In genomic region chr1:31760901-31761470, GRCh38 we compare ENCODE assay signal across 1 cellular context.
TF ChIP-seq lines count a peak whose summit lies in the region.

No MANE protein-coding gene starts in this region.

TF ChIP-seq in K562, 482 proteins besides CTCF, POLR2A, EP300 and RAD21 (continued from another document):
- TF ChIP-seq TFE3 (CRISPR knock-in tag; IDR thresholded peaks at IDR 0.05) (no peak), MBD1 (CRISPR knock-in tag; IDR thresholded peaks at IDR 0.05) (no peak), NCOA1 (IDR thresholded peaks at IDR 0.05; ENCODE audit: low read depth) (no peak), EGR1 (conservative IDR thresholded peaks at IDR 0.05) (peak; percentile 93), ELF2 (CRISPR knock-in tag; IDR thresholded peaks at IDR 0.05) (no peak), IRF2 (CRISPR knock-in tag; IDR thresholded peaks at IDR 0.05) (no peak), CHAMP1 (IDR thresholded peaks at IDR 0.05) (no peak), KLF13 (tag; IDR thresholded peaks at IDR 0.05; ENCODE audit: borderline replicate concordance, low read depth) (no peak), POLR3A (IDR thresholded peaks at IDR 0.05; ENCODE audit: borderline replicate concordance, extremely low read depth, insufficient read depth, insufficient read length) (no peak), PRMT5 (CRISPR knock-in tag; IDR thresholded peaks at IDR 0.05) (no peak), SMAD3 (CRISPR knock-in tag; conservative IDR thresholded peaks at IDR 0.05) (no peak), KDM1A (IDR thresholded peaks at IDR 0.05) (peak in 1 of 2 experiments; percentile 45; a peak in 1 of 4 replicates), MTA2 (IDR thresholded peaks at IDR 0.05; ENCODE audit: low read depth) (no peak), HMGN3 (IDR thresholded peaks at IDR 0.05; ENCODE audit: borderline replicate concordance, extremely low read depth, insufficient read length, low read depth, low read length) (peak; percentile 32), ESRRB (CRISPR knock-in tag; IDR thresholded peaks at IDR 0.05; ENCODE audit: borderline replicate concordance) (no peak), RBM34 (IDR thresholded peaks at IDR 0.05; ENCODE audit: borderline replicate concordance, insufficient read depth, low read length) (no peak), EP400 (IDR thresholded peaks at IDR 0.05) (no peak), HDAC8 (tag; IDR thresholded peaks at IDR 0.05) (no peak), STAT5B (CRISPR knock-in tag; IDR thresholded peaks at IDR 0.05) (no peak), PHB2 (IDR thresholded peaks at IDR 0.05; ENCODE audit: low read depth) (no peak), ZNF561 (CRISPR knock-in tag; conservative IDR thresholded peaks at IDR 0.05) (no peak), ZNF140 (CRISPR knock-in tag; IDR thresholded peaks at IDR 0.05) (no peak), SIN3A (IDR thresholded peaks at IDR 0.05; ENCODE audit: borderline replicate concordance in 2 of 2, control insufficient read depth in 1 of 2, low read depth in 2 of 2, low read length in 2 of 2) (peak in 1 of 2 experiments; percentile 37; a peak in 1 of 4 replicates), ZNF444 (CRISPR knock-in tag; IDR thresholded peaks at IDR 0.05) (peak; percentile 75), SMARCC2 (IDR thresholded peaks at IDR 0.05; ENCODE audit: low read depth) (no peak), ZNF717 (CRISPR knock-in tag; IDR thresholded peaks at IDR 0.05) (no peak), ZNF143 (CRISPR knock-in tag; IDR thresholded peaks at IDR 0.05) (0 out of 2 replicates have a peak, but pooled peaks have one; percentile 11), BRF1 (IDR thresholded peaks at IDR 0.05; ENCODE audit: borderline replicate concordance, extremely low read depth, insufficient read length) (no peak), PML (IDR thresholded peaks at IDR 0.05; ENCODE audit: low read length) (no peak), JUN (IDR thresholded peaks at IDR 0.05; ENCODE audit: borderline replicate concordance, low read depth, low read length) (peak; percentile 70; the same call in 1 of the 2 replicates), JUN (CRISPR knock-in tag; IDR thresholded peaks at IDR 0.05; ENCODE audit: borderline replicate concordance) (0 out of 2 replicates have a peak, but pooled peaks have one; percentile 65), HNRNPH1 (optimal IDR thresholded peaks at IDR 0.05; ENCODE audit: low read depth, low read length) (no peak), SMARCA5 (IDR thresholded peaks at IDR 0.05) (no peak), ASH1L (IDR thresholded peaks at IDR 0.05; ENCODE audit: borderline replicate concordance, low read depth, partially characterized antibody) (no peak), FOSL1 (tag; conservative IDR thresholded peaks at IDR 0.05) (peak; percentile 94), VEZF1 (CRISPR knock-in tag; IDR thresholded peaks at IDR 0.05) (peak; percentile 87), FOXJ2 (tag; IDR thresholded peaks at IDR 0.05) (no peak), GABPB1 (CRISPR knock-in tag; IDR thresholded peaks at IDR 0.05) (peak; percentile 28; the same call in 1 of the 2 replicates), NR1H2 (CRISPR knock-in tag; IDR thresholded peaks at IDR 0.05) (no peak), EHMT2 (IDR thresholded peaks at IDR 0.05) (no peak), HIVEP1 (CRISPR knock-in tag; IDR thresholded peaks at IDR 0.05) (no peak), RNF2 (IDR thresholded peaks at IDR 0.05) (no peak), ZNF12 (CRISPR knock-in tag; IDR thresholded peaks at IDR 0.05) (no peak), PCBP1 (IDR thresholded peaks at IDR 0.05; ENCODE audit: low read depth, low read length, poor library complexity, severe bottlenecking) (peak; percentile 4), ZBTB7A (IDR thresholded peaks at IDR 0.05; ENCODE audit: borderline replicate concordance, control insufficient read depth, low read depth, low read length) (no peak; the same call in 1 of the 2 replicates)
- TF ChIP-seq, protein P1, sequence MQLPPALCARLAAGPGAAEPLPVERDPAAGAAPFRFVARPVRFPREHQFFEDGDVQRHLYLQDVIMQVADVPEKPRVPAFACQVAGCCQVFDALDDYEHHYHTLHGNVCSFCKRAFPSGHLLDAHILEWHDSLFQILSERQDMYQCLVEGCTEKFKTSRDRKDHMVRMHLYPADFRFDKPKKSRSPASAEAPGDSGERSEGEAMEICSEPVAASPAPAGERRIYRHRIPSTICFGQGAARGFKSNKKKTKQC (CRISPR knock-in tag; IDR thresholded peaks at IDR 0.05) = 0 out of 2 replicates have a peak, but pooled peaks have one; percentile 50
- TF ChIP-seq, protein P2, sequence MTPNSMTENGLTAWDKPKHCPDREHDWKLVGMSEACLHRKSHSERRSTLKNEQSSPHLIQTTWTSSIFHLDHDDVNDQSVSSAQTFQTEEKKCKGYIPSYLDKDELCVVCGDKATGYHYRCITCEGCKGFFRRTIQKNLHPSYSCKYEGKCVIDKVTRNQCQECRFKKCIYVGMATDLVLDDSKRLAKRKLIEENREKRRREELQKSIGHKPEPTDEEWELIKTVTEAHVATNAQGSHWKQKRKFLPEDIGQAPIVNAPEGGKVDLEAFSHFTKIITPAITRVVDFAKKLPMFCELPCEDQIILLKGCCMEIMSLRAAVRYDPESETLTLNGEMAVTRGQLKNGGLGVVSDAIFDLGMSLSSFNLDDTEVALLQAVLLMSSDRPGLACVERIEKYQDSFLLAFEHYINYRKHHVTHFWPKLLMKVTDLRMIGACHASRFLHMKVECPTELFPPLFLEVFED (CRISPR knock-in tag; conservative IDR thresholded peaks at IDR 0.05) = no peak
- TF ChIP-seq, protein P3, sequence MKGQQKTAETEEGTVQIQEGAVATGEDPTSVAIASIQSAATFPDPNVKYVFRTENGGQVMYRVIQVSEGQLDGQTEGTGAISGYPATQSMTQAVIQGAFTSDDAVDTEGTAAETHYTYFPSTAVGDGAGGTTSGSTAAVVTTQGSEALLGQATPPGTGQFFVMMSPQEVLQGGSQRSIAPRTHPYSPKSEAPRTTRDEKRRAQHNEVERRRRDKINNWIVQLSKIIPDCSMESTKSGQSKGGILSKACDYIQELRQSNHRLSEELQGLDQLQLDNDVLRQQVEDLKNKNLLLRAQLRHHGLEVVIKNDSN (CRISPR knock-in tag; IDR thresholded peaks at IDR 0.05) = no peak
- TF ChIP-seq, protein P4, sequence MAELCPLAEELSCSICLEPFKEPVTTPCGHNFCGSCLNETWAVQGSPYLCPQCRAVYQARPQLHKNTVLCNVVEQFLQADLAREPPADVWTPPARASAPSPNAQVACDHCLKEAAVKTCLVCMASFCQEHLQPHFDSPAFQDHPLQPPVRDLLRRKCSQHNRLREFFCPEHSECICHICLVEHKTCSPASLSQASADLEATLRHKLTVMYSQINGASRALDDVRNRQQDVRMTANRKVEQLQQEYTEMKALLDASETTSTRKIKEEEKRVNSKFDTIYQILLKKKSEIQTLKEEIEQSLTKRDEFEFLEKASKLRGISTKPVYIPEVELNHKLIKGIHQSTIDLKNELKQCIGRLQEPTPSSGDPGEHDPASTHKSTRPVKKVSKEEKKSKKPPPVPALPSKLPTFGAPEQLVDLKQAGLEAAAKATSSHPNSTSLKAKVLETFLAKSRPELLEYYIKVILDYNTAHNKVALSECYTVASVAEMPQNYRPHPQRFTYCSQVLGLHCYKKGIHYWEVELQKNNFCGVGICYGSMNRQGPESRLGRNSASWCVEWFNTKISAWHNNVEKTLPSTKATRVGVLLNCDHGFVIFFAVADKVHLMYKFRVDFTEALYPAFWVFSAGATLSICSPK (IDR thresholded peaks at IDR 0.05; ENCODE audit: borderline replicate concordance) = no peak
- TF ChIP-seq, protein P5, sequence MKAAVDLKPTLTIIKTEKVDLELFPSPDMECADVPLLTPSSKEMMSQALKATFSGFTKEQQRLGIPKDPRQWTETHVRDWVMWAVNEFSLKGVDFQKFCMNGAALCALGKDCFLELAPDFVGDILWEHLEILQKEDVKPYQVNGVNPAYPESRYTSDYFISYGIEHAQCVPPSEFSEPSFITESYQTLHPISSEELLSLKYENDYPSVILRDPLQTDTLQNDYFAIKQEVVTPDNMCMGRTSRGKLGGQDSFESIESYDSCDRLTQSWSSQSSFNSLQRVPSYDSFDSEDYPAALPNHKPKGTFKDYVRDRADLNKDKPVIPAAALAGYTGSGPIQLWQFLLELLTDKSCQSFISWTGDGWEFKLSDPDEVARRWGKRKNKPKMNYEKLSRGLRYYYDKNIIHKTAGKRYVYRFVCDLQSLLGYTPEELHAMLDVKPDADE (conservative IDR thresholded peaks at IDR 0.05; ENCODE audit: control insufficient read depth, low read depth, low read length) = 0 out of 2 replicates have a peak, but pooled peaks have one; percentile 35
- TF ChIP-seq, protein P6, sequence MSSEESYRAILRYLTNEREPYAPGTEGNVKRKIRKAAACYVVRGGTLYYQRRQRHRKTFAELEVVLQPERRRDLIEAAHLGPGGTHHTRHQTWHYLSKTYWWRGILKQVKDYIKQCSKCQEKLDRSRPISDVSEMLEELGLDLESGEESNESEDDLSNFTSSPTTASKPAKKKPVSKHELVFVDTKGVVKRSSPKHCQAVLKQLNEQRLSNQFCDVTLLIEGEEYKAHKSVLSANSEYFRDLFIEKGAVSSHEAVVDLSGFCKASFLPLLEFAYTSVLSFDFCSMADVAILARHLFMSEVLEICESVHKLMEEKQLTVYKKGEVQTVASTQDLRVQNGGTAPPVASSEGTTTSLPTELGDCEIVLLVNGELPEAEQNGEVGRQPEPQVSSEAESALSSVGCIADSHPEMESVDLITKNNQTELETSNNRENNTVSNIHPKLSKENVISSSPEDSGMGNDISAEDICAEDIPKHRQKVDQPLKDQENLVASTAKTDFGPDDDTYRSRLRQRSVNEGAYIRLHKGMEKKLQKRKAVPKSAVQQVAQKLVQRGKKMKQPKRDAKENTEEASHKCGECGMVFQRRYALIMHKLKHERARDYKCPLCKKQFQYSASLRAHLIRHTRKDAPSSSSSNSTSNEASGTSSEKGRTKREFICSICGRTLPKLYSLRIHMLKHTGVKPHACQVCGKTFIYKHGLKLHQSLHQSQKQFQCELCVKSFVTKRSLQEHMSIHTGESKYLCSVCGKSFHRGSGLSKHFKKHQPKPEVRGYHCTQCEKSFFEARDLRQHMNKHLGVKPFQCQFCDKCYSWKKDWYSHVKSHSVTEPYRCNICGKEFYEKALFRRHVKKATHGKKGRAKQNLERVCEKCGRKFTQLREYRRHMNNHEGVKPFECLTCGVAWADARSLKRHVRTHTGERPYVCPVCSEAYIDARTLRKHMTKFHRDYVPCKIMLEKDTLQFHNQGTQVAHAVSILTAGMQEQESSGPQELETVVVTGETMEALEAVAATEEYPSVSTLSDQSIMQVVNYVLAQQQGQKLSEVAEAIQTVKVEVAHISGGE (CRISPR knock-in tag; IDR thresholded peaks at IDR 0.05) = peak in 1 of 3 experiments; percentile 56; a peak in 1 of 6 replicates
